In the genomic region with DNA sequence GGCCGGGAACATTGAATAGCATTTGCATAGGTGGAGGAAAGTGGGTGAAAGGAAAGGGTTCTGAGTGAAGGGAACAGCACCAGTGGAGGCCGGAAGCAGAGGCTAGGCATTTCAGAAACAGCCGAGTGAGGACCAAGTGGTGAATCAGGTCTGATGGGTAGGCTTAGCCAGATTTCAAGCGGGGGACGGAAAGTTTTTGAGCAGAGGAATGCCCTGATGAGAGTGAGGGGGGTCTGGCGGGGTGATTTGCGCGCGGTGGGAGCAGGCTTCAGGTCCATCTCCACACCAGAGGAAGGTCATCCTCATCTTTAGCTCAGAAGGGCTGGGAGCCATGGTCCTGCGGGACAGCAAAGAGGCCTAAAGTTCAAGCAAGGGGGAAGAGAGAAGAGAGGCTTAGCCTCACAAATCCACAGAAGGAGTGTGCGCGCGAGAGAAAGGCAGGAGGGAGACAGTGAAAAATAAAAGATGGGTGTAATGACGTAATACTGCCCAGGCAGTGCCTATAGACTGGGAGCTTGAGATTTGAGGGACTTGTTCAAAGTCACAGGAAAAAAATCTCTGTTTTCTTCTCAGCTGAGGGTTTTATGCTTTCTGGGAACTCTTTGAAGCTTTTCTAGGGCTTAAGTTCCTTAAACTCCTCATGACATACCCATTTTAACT, we compare ENCODE assay signal across 1 cellular context.
A peak's percentile ranks its signal among the peaks of the same experiment; 100 is the strongest.
TF ChIP-seq lines count a peak whose summit lies in the region.

No MANE protein-coding gene starts in this region.

TF ChIP-seq in HepG2, 621 proteins besides CTCF, POLR2A, EP300 and RAD21:
- TF ChIP-seq ZKSCAN1 (IDR thresholded peaks at IDR 0.05; ENCODE audit: low read length) (no peak), ATF7 (IDR thresholded peaks at IDR 0.05) (peak; percentile 63), ATF7 (CRISPR knock-in tag; IDR thresholded peaks at IDR 0.05) (no peak)
